In genomic region chr14:75469164-75469563, GRCh38 we compare ENCODE assay signal across 24 cellular contexts. TPM values are rescaled to one million over a fixed set of nuclear protein-coding genes. Genes with fewer than 3 reads are reported as not detected.
DNase-seq lines count a peak whose midpoint lies in the region; ATAC-seq, FAIRE-seq and TF ChIP-seq lines count a peak whose summit lies in the region.
"Had no signal": no experiment of that assay in that cellular context is flagged by ENCODE, and none has a peak within 500 bp of the region (broad histone marks: within the 10 kb centered on the region; RNA-seq: fewer than 3 reads in every experiment).

No MANE protein-coding gene starts in this region.

- no peak for TF ChIP-seq POLR2A in GM12878 (IDR thresholded peaks at IDR 0.05; ENCODE audit: low read depth, low read length)

- no peak overlapping the region for H4K8ac ChIP-seq in neuronal stem cell (ENCODE audit: low read depth, low read length)

- no peak overlapping the region for H2BK15ac ChIP-seq in neuronal stem cell (ENCODE audit: low read length)

- CTCF ChIA-PET in HEK293 (lab: Yijun Ruan, JAX) (interaction anchor here (0.7 to 1.4 kb wide), 2 partner anchors 20 to 93 kb away, joined by 3 to 4 read pairs; no protein-coding TSS in a partner anchor), GM12878 (lab: Yijun Ruan, JAX) (interaction anchor here (0.8 to 1.5 kb wide), 2 partner anchors 15 to 20 kb away, joined by 3 to 6 read pairs; no protein-coding TSS in a partner anchor)

- no peak overlapping the region for H3K23ac ChIP-seq in neuronal stem cell (ENCODE audit: low read depth, low read length, poor library complexity)

- in situ Hi-C loops in GM12878 (cut with MboI), result no loop called here

- BruUV-seq in GM12878 (replicated peaks; lab: Mats Ljungman, UMichigan), result no TSS peak

- no peak overlapping the region for H3K4me2 ChIP-seq in GM12878 (ENCODE audit: control insufficient read depth, insufficient read depth)
- H3K4me2 ChIP-seq in neuronal stem cell (ENCODE audit: insufficient read depth, low read length, poor library complexity, severe bottlenecking), result no peak overlapping the region

- no peak overlapping the region for H3K4me3 ChIP-seq in HEK293 (ENCODE audit: low read depth, low read length)
- no peak overlapping the region for H3K4me3 ChIP-seq in GM12878
- H3K4me3 ChIP-seq in neuronal stem cell (ENCODE audit: low read length in 2 of 2), result no peak overlapping the region
- no peak overlapping the region for H3K4me3 ChIP-seq in thoracic aorta
- H3K4me3 ChIP-seq: body of pancreas, dorsolateral prefrontal cortex, pancreas, right atrium auricular region, testis had no signal

- 97% methylated on average over 16 of the region's 16 CpGs for WGBS in GM12878 (ENCODE audit: insufficient coverage, insufficient replicate concordance, low lambda C conversion rate, missing lambda C conversion rate)
- WGBS in neuronal stem cell (ENCODE audit: extremely low coverage in 2 of 2, insufficient read length in 2 of 2, insufficient replicate concordance in 1 of 2), 2 donors, result no CpG with 5 or more reads among the region's 16 CpGs

- H3K9ac ChIP-seq in GM12878 (ENCODE audit: control insufficient read depth, insufficient read depth, low read length) (peak overlapping the region; percentile 7; the same call in 1 of the 2 replicates), neuronal stem cell (ENCODE audit: low read depth, low read length, poor library complexity) (no peak overlapping the region)

- no peak for ATAC-seq in GM12878
- ATAC-seq in thoracic aorta (ENCODE audit: insufficient number of reproducible peaks, low FRiP score, low read depth), result no peak
- no peak for ATAC-seq in GM18498 (IDR thresholded peaks at IDR 0.05; ENCODE audit: unreplicated experiment)
- ATAC-seq: activated T-cell treated with anti-CD3 and anti-CD28 coated beads, Interleukin-2, amount 50 U/mL, for 72 hours; natural killer cell; stimulated activated effector memory CD8-positive, alpha-beta T cell treated with anti-CD3 and anti-CD28 coated beads, Interleukin-12 subunit alpha, Interleukin-12 subunit beta, amount 100 ng/mL, for 72 hours had no signal

- H2BK5ac ChIP-seq in neuronal stem cell (ENCODE audit: low read length), result peak overlapping the region; percentile 73

- H2AK5ac ChIP-seq in neuronal stem cell (ENCODE audit: low read depth, low read length), result peak overlapping the region; percentile 40

- H3K9me3 ChIP-seq in HEK293 (ENCODE audit: control insufficient read depth, insufficient read depth, low read depth, low read length) (no peaks in the 10 kb centered on the region), GM12878 (replicated peaks; ENCODE audit: control insufficient read depth, insufficient read depth, low read length) (no peaks in the 10 kb centered on the region), neuronal stem cell (replicated peaks in 1 of 2; ENCODE audit: control insufficient read depth in 2 of 2, insufficient read depth in 1 of 2, low read depth in 1 of 2, low read length in 2 of 2) (peaks cover 0 to 2% of the 10 kb centered on the region in 2 donors), thoracic aorta (no peaks in the 10 kb centered on the region)
- H3K9me3 ChIP-seq: body of pancreas, pancreas, right atrium auricular region, testis had no signal

- H3K79me2 ChIP-seq in GM12878 (ENCODE audit: control insufficient read depth, insufficient read depth, low read length), result no peaks in the 10 kb centered on the region

- H2AFZ ChIP-seq in GM12878 (ENCODE audit: control insufficient read depth, low read depth, low read length), result no peak overlapping the region
- no peak overlapping the region for H2AFZ ChIP-seq in neuronal stem cell (ENCODE audit: low read length)

- intact Hi-C loops in GM12878 (cut with micrococcal nuclease; ENCODE audit: unreplicated experiment), result no loop called here

- DNase-seq in GM12878 (ENCODE audit: low read depth, low spot score) (no peak), neuronal stem cell (ENCODE audit: low spot score) (no peak), thoracic aorta (ENCODE audit: low spot score) (no peak), T1000 (lab: John Stamatoyannopoulos, UW) (no peak), EL (no peak)
- DNase-seq: ACHN; activated naive CD4-positive, alpha-beta T cell treated with Interleukin-2 at 50 U/mL for 16 hours; activated T-cell treated with anti-CD3 and anti-CD28 coated beads, Interleukin-2, amount 50 U/mL, for 72 hours; cerebellar nuclear complex; HFFc6; Kasumi-1; natural killer cell; stimulated activated CD4-positive, alpha-beta T cell treated with anti-CD3 and anti-CD28 coated beads, Interleukin-4, amount 100 ng/mL, for 1 hour had no signal

- no peaks in the 10 kb centered on the region for H3K79me1 ChIP-seq in neuronal stem cell (ENCODE audit: low read depth, low read length)

- H4K91ac ChIP-seq in neuronal stem cell (ENCODE audit: low read depth, low read length, poor library complexity), result no peak overlapping the region

- H3K4me1 ChIP-seq in HEK293 (ENCODE audit: control insufficient read depth, insufficient read depth, low read length) (no peaks in the 10 kb centered on the region), GM12878 (ENCODE audit: control insufficient read depth, insufficient read depth, low read length) (peaks cover 26% of the 10 kb centered on the region), neuronal stem cell (ENCODE audit: control insufficient read depth in 2 of 2, insufficient read depth in 1 of 2, low read depth in 1 of 2, low read length in 2 of 2) (no peaks in the 10 kb centered on the region), thoracic aorta (ENCODE audit: control insufficient read depth in 1 of 2, low read depth in 2 of 2) (peaks cover 20 to 57% of the 10 kb centered on the region in 2 donors)

- TF ChIP-seq RAD21 in GM12878 (IDR thresholded peaks at IDR 0.05; ENCODE audit: insufficient read depth, low read depth, low read length), result no peak

- H2BK120ac ChIP-seq in neuronal stem cell (ENCODE audit: low read depth, low read length), result no peak overlapping the region

- no peak for FAIRE-seq in GM12878 (lab: Jason Lieb, UNC)
- FAIRE-seq: keratinocyte, pancreas had no signal

- H4K20me1 ChIP-seq in GM12878 (ENCODE audit: control insufficient read depth, insufficient read depth), result no peaks in the 10 kb centered on the region

- no peak overlapping the region for H3K18ac ChIP-seq in neuronal stem cell (ENCODE audit: low read length)

- POLR2A ChIA-PET in HEK293 (lab: Yijun Ruan, JAX) (no interaction called here), GM12878 (lab: Charles Lee) (no interaction called here)

- SMC1A ChIA-PET in GM12878 (lab: Charles Lee; ENCODE audit: uncharacterized antibody, unreplicated experiment), result interaction anchor here (2.9 kb wide), 1 partner anchor 15 kb away, joined by 7 read pairs; no protein-coding TSS in a partner anchor

- H3K4ac ChIP-seq in neuronal stem cell (ENCODE audit: low read length), result no peak overlapping the region

- no peak overlapping the region for H2BK12ac ChIP-seq in neuronal stem cell (ENCODE audit: low read length)

- H3K36me3 ChIP-seq in HEK293 (ENCODE audit: control insufficient read depth in 2 of 2, insufficient read depth in 1 of 2, low read length in 2 of 2) (peaks cover 0 to 9% of the 10 kb centered on the region in 2 experiments; a peak in 1 of 3 replicates), GM12878 (ENCODE audit: control insufficient read depth in 2 of 2, insufficient read depth in 2 of 2, low read length in 1 of 2) (peaks cover 5 to 30% of the 10 kb centered on the region in 2 experiments; a peak in 3 of 4 replicates), neuronal stem cell (replicated peaks in 1 of 2; ENCODE audit: control insufficient read depth in 2 of 2, insufficient read depth in 2 of 2, low read length in 2 of 2) (peaks cover 0 to 9% of the 10 kb centered on the region in 2 donors), thoracic aorta (peaks cover 17% of the 10 kb centered on the region)

- TF ChIP-seq CTCF in HEK293 (tag by site-specific recombination; IDR thresholded peaks at IDR 0.05) (no peak), GM12878 (IDR thresholded peaks at IDR 0.05 in 2 of 3, conservative IDR thresholded peaks at IDR 0.05 in 1 of 3; ENCODE audit: control insufficient read depth in 2 of 3, extremely low read depth in 1 of 3, insufficient read depth in 1 of 3, low read depth in 3 of 3, low read length in 3 of 3) (no peak), thoracic aorta (IDR thresholded peaks at IDR 0.05) (no peak)

- no peaks in the 10 kb centered on the region for H3K27me3 ChIP-seq in GM12878 (replicated peaks in 1 of 2; ENCODE audit: control insufficient read depth in 2 of 2, insufficient read depth in 2 of 2, low read length in 1 of 2)
- no peaks in the 10 kb centered on the region for H3K27me3 ChIP-seq in neuronal stem cell (ENCODE audit: control insufficient read depth in 3 of 3, insufficient read depth in 3 of 3, low read depth in 1 of 3, low read length in 3 of 3)
- no peaks in the 10 kb centered on the region for H3K27me3 ChIP-seq in thoracic aorta (replicated peaks; ENCODE audit: insufficient read depth)
- H3K27me3 ChIP-seq: body of pancreas, dorsolateral prefrontal cortex, pancreas, right atrium auricular region, testis had no signal

- H3K27ac ChIP-seq in HEK293 (ENCODE audit: extremely low read depth, low read depth, low read length) (no peak overlapping the region), GM12878 (ENCODE audit: control insufficient read depth, insufficient read depth) (no peak overlapping the region), neuronal stem cell (replicated peaks; ENCODE audit: low read length) (no peak overlapping the region), thoracic aorta (peak overlapping the region; percentile 60 to 62)
- H3K27ac ChIP-seq: testis had no signal

- no peak overlapping the region for H3K14ac ChIP-seq in neuronal stem cell (ENCODE audit: low read length)

- RAD21 ChIA-PET in GM12878 (lab: Charles Lee; ENCODE audit: unreplicated experiment), result no interaction called here

- no peak for TF ChIP-seq EP300 in GM12878 (IDR thresholded peaks at IDR 0.05; ENCODE audit: borderline replicate concordance in 1 of 2, control insufficient read depth in 1 of 2, low read depth in 2 of 2, low read length in 2 of 2)

RNA-seq across cellular contexts. Expression of gene JDP2, which starts 41.3 kb away (rescaled TPM):
- total RNA-seq in GM12878 (2013; cell fraction: nucleolus; rRNA removed), result 15.0 and 17.9 TPM in 2 replicates
- 19.4 and 21.3 TPM in 2 replicates for total RNA-seq in GM12878 (2014; rRNA removed)
- 11.7 and 12.1 TPM in 2 replicates for total RNA-seq in GM12878 (2014; rRNA removed; fragmentation: Illumina TruSeq; extraction: Trizol)
- total RNA-seq in GM12878 (2021), result 16.0 and 16.4 TPM in 2 replicates
- 2.8 TPM for polyA plus RNA-seq in GM12878 (2011; ENCODE audit: low read depth)
- 5.1 and 6.7 TPM in 2 replicates for polyA plus RNA-seq in GM12878 (2011; rRNA removed)
- polyA plus RNA-seq in GM12878 (2011; cell fraction: cytosol; rRNA removed), result 6.4 and 9.1 TPM in 2 replicates
- polyA plus RNA-seq in GM12878 (2011; cell fraction: nucleus; rRNA removed), result 7.3 and 8.7 TPM in 2 replicates
- polyA plus RNA-seq in GM12878 (2012), result 10.9 and 12.4 TPM in 2 replicates
- polyA plus RNA-seq in GM12878 (2014; fragmentation: Illumina TruSeq; extraction: Trizol), result 3.3 and 11.5 TPM in 2 replicates
- polyA plus RNA-seq in GM12878 (2014; fragmentation: Nextera tagmentation; extraction: Ambion mirVana), result 1 to 10 TPM in 1 of 2 experiments, under 1 TPM in 1; 0.71 to 1.2 TPM
- 20.7 and 21.2 TPM in 2 replicates for polyA plus RNA-seq in GM12878 (2014; rRNA removed)
- polyA plus RNA-seq in GM12878 (2016; fragmentation: Nextera tagmentation; extraction: Ambion mirVana), result 10 to 100 TPM in 1 of 2 experiments, 1 to 10 TPM in 1; 8.9 to 10.8 TPM
- 1.7 and 3.9 TPM in 2 replicates for polyA minus RNA-seq in GM12878 (2011; rRNA and poly(A)+ RNA removed)
- polyA minus RNA-seq in GM12878 (2011; cell fraction: cytosol; rRNA and poly(A)+ RNA removed), result 2.6 and 3.1 TPM in 2 replicates
- polyA minus RNA-seq in GM12878 (2011; cell fraction: nucleus; rRNA and poly(A)+ RNA removed), result 2.8 and 6.3 TPM in 2 replicates
- 12.3 TPM for polyA plus RNA-seq in neuronal stem cell (2013, experiment 1 of 2)
- 12.4 TPM for polyA plus RNA-seq in neuronal stem cell (2013, experiment 2 of 2)
- 100 to 1,000 TPM in 1 of 2 donors, 10 to 100 TPM in 1; 81.8 to 100 TPM for total RNA-seq in thoracic aorta

RNA-seq across cellular contexts. Expression of gene BATF, which starts 53.1 kb away (rescaled TPM):
- 55.3 and 58.4 TPM in 2 replicates for total RNA-seq in GM12878 (2013; cell fraction: nucleolus; rRNA removed)
- total RNA-seq in GM12878 (2014; rRNA removed), result 153 and 158 TPM in 2 replicates
- 94.0 and 99.6 TPM in 2 replicates for total RNA-seq in GM12878 (2014; rRNA removed; fragmentation: Illumina TruSeq; extraction: Trizol)
- 99.8 and 107 TPM in 2 replicates for total RNA-seq in GM12878 (2021)
- 105 TPM for polyA plus RNA-seq in GM12878 (2011; ENCODE audit: low read depth)
- 53.9 and 98.3 TPM in 2 replicates for polyA plus RNA-seq in GM12878 (2011; rRNA removed)
- 136 and 190 TPM in 2 replicates for polyA plus RNA-seq in GM12878 (2011; cell fraction: cytosol; rRNA removed)
- 87.8 and 92.3 TPM in 2 replicates for polyA plus RNA-seq in GM12878 (2011; cell fraction: nucleus; rRNA removed)
- 86.3 and 91.1 TPM in 2 replicates for polyA plus RNA-seq in GM12878 (2012)
- polyA plus RNA-seq in GM12878 (2014; fragmentation: Illumina TruSeq; extraction: Trizol), result 30.7 and 93.4 TPM in 2 replicates
- polyA plus RNA-seq in GM12878 (2014; fragmentation: Nextera tagmentation; extraction: Ambion mirVana), result 10 to 100 TPM in 1 of 2 experiments, 1 to 10 TPM in 1; 10.0 to 30.9 TPM
- polyA plus RNA-seq in GM12878 (2014; rRNA removed), result 147 and 176 TPM in 2 replicates
- 100 to 1,000 TPM; 133 to 154 TPM for polyA plus RNA-seq in GM12878 (2016; fragmentation: Nextera tagmentation; extraction: Ambion mirVana)
- polyA minus RNA-seq in GM12878 (2011; rRNA and poly(A)+ RNA removed), result 18.5 and 50.6 TPM in 2 replicates
- polyA minus RNA-seq in GM12878 (2011; cell fraction: cytosol; rRNA and poly(A)+ RNA removed), result 21.5 and 22.8 TPM in 2 replicates
- polyA minus RNA-seq in GM12878 (2011; cell fraction: nucleus; rRNA and poly(A)+ RNA removed), result 22.0 and 37.2 TPM in 2 replicates
- not detected for polyA plus RNA-seq in neuronal stem cell (2013, experiment 1 of 2)
- polyA plus RNA-seq in neuronal stem cell (2013, experiment 2 of 2), result not detected
- total RNA-seq in thoracic aorta, result 1 to 10 TPM; 3.7 to 9.5 TPM
- total RNA-seq: body of pancreas, Daoy, HFFc6, PC-3 had no signal
- polyA plus RNA-seq: keratinocyte had no signal

Comparison
In these comparisons a context has a peak if more than half of its experiments do, and no peak if none do; other contexts are left out.
1. H3K27ac ChIP-seq: peak in thoracic aorta (2 of 2); none in HEK293 (single experiment), GM12878 (single experiment) and neuronal stem cell (single experiment).
2. RNA of gene BATF, which starts 53.1 kb away (total RNA-seq): 55.3 to 158 TPM in GM12878; 3.7 to 9.5 TPM in thoracic aorta; every median in the first group is over 4 times any median in the second.